Comparison of ENCODE assay signal across 9 cellular contexts in genomic region chr15:74399511-74400312, GRCh38. TPM values are rescaled to one million over a fixed set of nuclear protein-coding genes. Genes with fewer than 3 reads are reported as not detected.
DNase-seq lines count a peak whose midpoint lies in the region; ATAC-seq, FAIRE-seq and TF ChIP-seq lines count a peak whose summit lies in the region.
"Had no signal": no experiment of that assay in that cellular context is flagged by ENCODE, and none has a peak within 500 bp of the region (broad histone marks: within the 10 kb centered on the region; RNA-seq: fewer than 3 reads in every experiment).

No MANE protein-coding gene starts in this region.

- peaks cover 0 to 13% (median 0%) of the 10 kb centered on the region in 4 donors for H3K4me1 ChIP-seq in transverse colon
- H3K4me1 ChIP-seq in kidney (ENCODE audit: control insufficient read depth in 1 of 2, insufficient read depth in 1 of 2, low read depth in 1 of 2, low read length in 2 of 2) = peaks cover 0 to 2% of the 10 kb centered on the region in 2 donors

- intact Hi-C loops in transverse colon (cut with DNase I; ENCODE audit: low total_unique reads) = no loop called here
- intact Hi-C loops in kidney (cut with DNase I) = no loop called here
- intact Hi-C loops in cardiac septum (cut with DNase I) = no loop called here

- peak overlapping the region; percentile 14; the same call in 1 of the 2 replicates for H3K27ac ChIP-seq in VCaP
- no peak overlapping the region for H3K27ac ChIP-seq in transverse colon
- no peak overlapping the region for H3K27ac ChIP-seq in kidney (ENCODE audit: low read depth in 2 of 2, low read length in 2 of 2)

- H3K36me3 ChIP-seq in transverse colon (no peaks in the 10 kb centered on the region), kidney (ENCODE audit: control insufficient read depth in 1 of 2, insufficient read depth in 2 of 2, low read length in 2 of 2) (no peaks in the 10 kb centered on the region)

- WGBS in transverse colon (ENCODE audit: low coverage in 1 of 2), 2 donors = 43% methylated on average over 5 of the region's 5 CpGs; no CpG with 5 or more reads in 1 of the 2 donors

- no peak overlapping the region for H3K9ac ChIP-seq in kidney (ENCODE audit: low read length in 2 of 2)

- no peak for TF ChIP-seq POLR2A in transverse colon (IDR thresholded peaks at IDR 0.05)

- no peak for TF ChIP-seq CTCF in VCaP (conservative IDR thresholded peaks at IDR 0.05)
- no peak for TF ChIP-seq CTCF in fibroblast of the aortic adventitia (IDR thresholded peaks at IDR 0.05; ENCODE audit: insufficient read depth, low read length)
- TF ChIP-seq CTCF in transverse colon (IDR thresholded peaks at IDR 0.05) = no peak
- TF ChIP-seq CTCF in kidney (IDR thresholded peaks at IDR 0.05; ENCODE audit: borderline replicate concordance, extremely low read depth, insufficient read depth) = no peak

- H3K27me3 ChIP-seq in transverse colon = peaks cover 17% of the 10 kb centered on the region

- peak; percentile 61 for DNase-seq in activated gamma-delta T cell treated with Interleukin-2 at 50 U/mL for 16 hours
- no peak for DNase-seq in activated gamma-delta T cell (lab: John Stamatoyannopoulos, UW)
- DNase-seq in fibroblast of the aortic adventitia (ENCODE audit: low read depth) = peak; percentile 29
- DNase-seq in transverse colon = peak; percentile 22
- DNase-seq in kidney = no peak
- DNase-seq in cardiac septum (ENCODE audit: low spot score) = no peak
- DNase-seq: NCI-H69 had no signal

- no peak for ATAC-seq in HG02884 (IDR thresholded peaks at IDR 0.05; ENCODE audit: unreplicated experiment)

- in situ Hi-C loops in transverse colon (cut with MboI; ENCODE audit: low pct_ligation_motif_present in 1 of 4, low pct_unique_long_range_greater_than_20kb in 1 of 4, low sequenced_read_pairs in 3 of 4) = loop anchor here in 2 of 4 donors (25.0 kb wide), 1 partner anchor 363 kb away; no protein-coding TSS in a partner anchor

- H3K4me3 ChIP-seq in fibroblast of the aortic adventitia (ENCODE audit: low read depth, low read length) (no peak overlapping the region), transverse colon (no peak overlapping the region), kidney (ENCODE audit: low read length in 2 of 2) (no peak overlapping the region)

- H3K9me3 ChIP-seq in transverse colon (no peaks in the 10 kb centered on the region), kidney (ENCODE audit: control insufficient read depth in 1 of 2, low read length in 2 of 2) (no peaks in the 10 kb centered on the region)

- no peak for TF ChIP-seq EP300 in transverse colon (IDR thresholded peaks at IDR 0.05; ENCODE audit: low read depth)

- FAIRE-seq in kidney (lab: Jason Lieb, UNC) = no peak

RNA-seq across cellular contexts. Expression of gene CYP11A1, which starts 32.3 kb away (rescaled TPM):
- total RNA-seq in fibroblast of the aortic adventitia (ENCODE audit: low replicate concordance) (0.33 and 0.90 TPM in 2 replicates), transverse colon (under 1 TPM in 2 of 4 donors, not detected in 2; 0.40 to 0.79 TPM), kidney (0.13 TPM), cardiac septum (2.5 TPM)
- polyA plus RNA-seq in kidney (ENCODE audit: insufficient read depth, low read depth, low replicate concordance) = 2.7 TPM

RNA-seq across cellular contexts. Expression of gene SEMA7A, which starts 34.0 kb away (rescaled TPM):
- total RNA-seq in fibroblast of the aortic adventitia (ENCODE audit: low replicate concordance) (2.6 and 7.9 TPM in 2 replicates), transverse colon (1 to 10 TPM in 3 of 4 donors, under 1 TPM in 1; 0.20 to 5.6 (median 3.1) TPM), kidney (3.6 TPM), cardiac septum (1.5 TPM)
- 2.8 TPM for polyA plus RNA-seq in kidney (ENCODE audit: insufficient read depth, low read depth, low replicate concordance)

Comparison
In these comparisons a context has a peak if more than half of its experiments do, and no peak if none do; other contexts are left out.
1. DNase-seq: peak in activated gamma-delta T cell treated with Interleukin-2 at 50 U/mL for 16 hours (single experiment), fibroblast of the aortic adventitia (single experiment) and transverse colon (single experiment); none in activated gamma-delta T cell (single experiment), kidney (single experiment) and cardiac septum (single experiment).